8 cellular contexts compared by ENCODE assay signal in genomic region chr1:51877434-51878306, GRCh38. TPM values are rescaled to one million over a fixed set of nuclear protein-coding genes. Genes with fewer than 3 reads are reported as not detected.
DNase-seq lines count a peak whose midpoint lies in the region; ATAC-seq and TF ChIP-seq lines count a peak whose summit lies in the region.

No MANE protein-coding gene starts in this region.

- H3K23ac ChIP-seq in mesendoderm (ENCODE audit: low read length) = no peak overlapping the region

- H3K56ac ChIP-seq in mesendoderm (ENCODE audit: low read length) = peak overlapping the region; percentile 100

- CTCF ChIA-PET in CD8-positive, alpha-beta T cell (lab: Charles Lee) = interaction anchor here (2.1 kb wide), 1 partner anchor 8 kb away, joined by 5 read pairs; no protein-coding TSS in a partner anchor

- peak overlapping the region; percentile 93 for H2BK5ac ChIP-seq in mesendoderm (ENCODE audit: low read length)

- H2BK15ac ChIP-seq in mesendoderm (replicated peaks; ENCODE audit: low read depth) = no peak overlapping the region

- H3K4me3 ChIP-seq in CD8-positive, alpha-beta T cell (ENCODE audit: low read depth, low read length) = peak overlapping the region; percentile 90
- peak overlapping the region; percentile 96 for H3K4me3 ChIP-seq in NT2/D1 (ENCODE audit: insufficient read length, low read depth)
- peak overlapping the region; percentile 96 for H3K4me3 ChIP-seq in mesendoderm (ENCODE audit: low read length)

- no peak overlapping the region for H4K8ac ChIP-seq in mesendoderm (ENCODE audit: low read depth, low read length)

- H3K36me3 Mint-ChIP-seq in CD8-positive, alpha-beta T cell = peaks cover 22% of the 10 kb centered on the region
- H3K36me3 Mint-ChIP-seq in glutamatergic neuron (ENCODE audit: unreplicated experiment) = no peaks in the 10 kb centered on the region

- H3K4ac ChIP-seq in mesendoderm (ENCODE audit: low read depth, low read length) = peak overlapping the region; percentile 44

- H3K4me3 Mint-ChIP-seq in CD8-positive, alpha-beta T cell = no peak overlapping the region
- H3K4me3 Mint-ChIP-seq in glutamatergic neuron (ENCODE audit: unreplicated experiment) = no peak overlapping the region

- TF ChIP-seq CTCF in CD8-positive, alpha-beta T cell (IDR thresholded peaks at IDR 0.05) = no peak
- TF ChIP-seq CTCF in glutamatergic neuron (IDR thresholded peaks at IDR 0.05; ENCODE audit: partially characterized antibody, unreplicated experiment) = no peak

- no peaks in the 10 kb centered on the region for H3K36me3 ChIP-seq in CD8-positive, alpha-beta T cell (ENCODE audit: insufficient read depth, low read length)
- H3K36me3 ChIP-seq in NT2/D1 (ENCODE audit: insufficient read depth, insufficient read length, low read length) (peaks cover 28% of the 10 kb centered on the region), mesendoderm (ENCODE audit: control insufficient read depth, insufficient read depth, low read length) (no peaks in the 10 kb centered on the region)

- H3K4me2 ChIP-seq in mesendoderm (ENCODE audit: low read length) = peak overlapping the region; percentile 34

- H3K4me1 Mint-ChIP-seq in CD8-positive, alpha-beta T cell (ENCODE audit: low read depth) = peaks cover 33% of the 10 kb centered on the region
- H3K4me1 Mint-ChIP-seq in glutamatergic neuron (ENCODE audit: low read depth, unreplicated experiment) = peaks cover 11% of the 10 kb centered on the region

- H3K9me3 ChIP-seq in CD8-positive, alpha-beta T cell (ENCODE audit: low read length) = no peaks in the 10 kb centered on the region
- H3K9me3 ChIP-seq in NT2/D1 (ENCODE audit: insufficient read depth, low read length) = no peaks in the 10 kb centered on the region

- no peak for ATAC-seq in CD8-positive, alpha-beta T cell
- ATAC-seq in GM19467 (IDR thresholded peaks at IDR 0.05; ENCODE audit: unreplicated experiment) = peak; percentile 2
- no peak for ATAC-seq in GM19455 (IDR thresholded peaks at IDR 0.05; ENCODE audit: unreplicated experiment)
- ATAC-seq in GM18870 (IDR thresholded peaks at IDR 0.05; ENCODE audit: unreplicated experiment) = no peak

- peak overlapping the region; percentile 89 for H3K27ac ChIP-seq in CD8-positive, alpha-beta T cell (ENCODE audit: low read depth, low read length)
- peak overlapping the region; percentile 95 for H3K27ac ChIP-seq in mesendoderm (ENCODE audit: low read depth, low read length)

- H3K79me2 ChIP-seq in mesendoderm (ENCODE audit: control insufficient read depth, insufficient read depth, low read length) = peaks cover 39% of the 10 kb centered on the region

- H3K9ac ChIP-seq in NT2/D1 (ENCODE audit: insufficient read length, low read depth) (peak overlapping the region; percentile 99), mesendoderm (ENCODE audit: low read length) (peak overlapping the region; percentile 97)

- H3K27ac Mint-ChIP-seq in CD8-positive, alpha-beta T cell = no peak overlapping the region
- no peak overlapping the region for H3K27ac Mint-ChIP-seq in glutamatergic neuron (ENCODE audit: unreplicated experiment)

- H2BK120ac ChIP-seq in mesendoderm (ENCODE audit: low read depth, low read length) = no peak overlapping the region

- WGBS in mesendoderm (ENCODE audit: extremely low coverage, insufficient coverage, low lambda C conversion rate) = no CpG with 5 or more reads among the region's 20 CpGs

- peaks cover 30% of the 10 kb centered on the region for H3K4me1 ChIP-seq in CD8-positive, alpha-beta T cell (ENCODE audit: insufficient read depth, low read length)
- no peaks in the 10 kb centered on the region for H3K4me1 ChIP-seq in NT2/D1 (ENCODE audit: insufficient read depth, insufficient read length)
- H3K4me1 ChIP-seq in mesendoderm (ENCODE audit: control insufficient read depth, low read depth, low read length) = peaks cover 4% of the 10 kb centered on the region

- no peaks in the 10 kb centered on the region for H3K9me3 Mint-ChIP-seq in CD8-positive, alpha-beta T cell
- no peaks in the 10 kb centered on the region for H3K9me3 Mint-ChIP-seq in glutamatergic neuron (ENCODE audit: unreplicated experiment)

- peak overlapping the region; percentile 52 for H3K18ac ChIP-seq in mesendoderm (ENCODE audit: low read length)

- no peaks in the 10 kb centered on the region for H3K79me1 ChIP-seq in mesendoderm (ENCODE audit: low read length)

- no peak overlapping the region for H4K5ac ChIP-seq in mesendoderm (ENCODE audit: low read length)

- POLR2A ChIA-PET in CD8-positive, alpha-beta T cell (lab: Charles Lee) = interaction anchor here (0.8 to 1.4 kb wide), 3 partner anchors 8 to 155 kb away, joined by 3 to 5 read pairs (median 3); no protein-coding TSS in a partner anchor

- H2AK5ac ChIP-seq in mesendoderm (ENCODE audit: low read length) = no peak overlapping the region

- H3K27me3 Mint-ChIP-seq in CD8-positive, alpha-beta T cell (ENCODE audit: low read depth) = peaks cover 5% of the 10 kb centered on the region
- peaks cover 2% of the 10 kb centered on the region for H3K27me3 Mint-ChIP-seq in glutamatergic neuron (ENCODE audit: unreplicated experiment)

- peak in 3 of 7 experiments; percentile 1 to 26 (median 9) for DNase-seq in CD8-positive, alpha-beta T cell
- DNase-seq in NT2/D1 (ENCODE audit: low read depth, low spot score) (peak; percentile 22), dedifferentiated amniotic fluid mesenchymal stem cell (ENCODE audit: extremely low spot score) (peak; percentile 48), mesendoderm (peak; percentile 57), glutamatergic neuron (no peak)

- H3K27me3 ChIP-seq in CD8-positive, alpha-beta T cell (ENCODE audit: insufficient read depth, low read length) = no peaks in the 10 kb centered on the region
- H3K27me3 ChIP-seq in NT2/D1 (ENCODE audit: insufficient read depth, insufficient read length) (no peaks in the 10 kb centered on the region), mesendoderm (ENCODE audit: insufficient read depth, low read length, poor library complexity) (no peaks in the 10 kb centered on the region)

- intact Hi-C loops in CD8-positive, alpha-beta T cell (cut with DNase I, micrococcal nuclease) = loop anchor here (1.0 to 10.0 kb wide), 16 partner anchors 55 to 1320 kb away; partner anchors contain the start of genes EPS15 (in 2 of the 2), KTI12 (in 2 of the 2), OSBPL9 (in 2 of the 2) and RNF11 (in 2 of the 2)

RNA-seq across cellular contexts. Expression of gene NRDC, which starts 0.9 kb away (rescaled TPM):
- total RNA-seq in CD8-positive, alpha-beta T cell = 10 to 100 TPM; 47.6 to 54.3 TPM
- 124 TPM for polyA plus RNA-seq in mesendoderm (2013, experiment 1 of 2)
- polyA plus RNA-seq in mesendoderm (2013, experiment 2 of 2) = 122 TPM
- 127 TPM for total RNA-seq in glutamatergic neuron (ENCODE audit: unreplicated experiment)
